ENCODE assay signal across 16 cellular contexts in the genomic region with DNA sequence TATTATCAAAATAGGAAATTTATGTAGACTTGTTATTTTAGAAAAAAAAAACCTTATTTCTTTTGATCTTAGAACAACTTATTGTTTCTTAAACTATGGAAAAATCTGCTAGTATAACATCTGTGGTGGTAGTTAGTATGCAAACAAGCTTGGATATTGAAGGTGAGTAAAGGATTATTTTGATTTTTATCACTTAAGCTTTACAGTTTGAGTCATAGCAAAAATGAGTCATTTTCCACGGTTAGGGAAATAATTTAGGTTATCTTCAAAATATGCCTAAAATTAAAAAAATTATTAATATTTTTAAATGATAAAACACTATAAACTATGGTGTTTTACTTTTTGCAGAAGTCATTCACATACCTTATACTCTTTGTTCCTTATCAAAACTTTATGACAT.
A peak's percentile ranks its signal among the peaks of the same experiment; 100 is the strongest.
DNase-seq lines count a peak whose midpoint lies in the region; ATAC-seq, FAIRE-seq and TF ChIP-seq lines count a peak whose summit lies in the region.
"Had no signal": no experiment of that assay in that cellular context is flagged by ENCODE, and none has a peak within 500 bp of the region (broad histone marks: within the 10 kb centered on the region; RNA-seq: fewer than 3 reads in every experiment).

No MANE protein-coding gene starts in this region.

- no peak overlapping the region for H3K4me2 ChIP-seq in HCT116 (ENCODE audit: low read length)
- H3K4me2 ChIP-seq: BLaER1 had no signal

- intact Hi-C loops in HCT116 (cut with micrococcal nuclease) (no loop called here), pancreas (cut with DNase I) (no loop called here)

- TF ChIP-seq POLR2A in HCT116 (IDR thresholded peaks at IDR 0.05; ENCODE audit: borderline replicate concordance, extremely low read depth, insufficient read depth, insufficient read length), result no peak

- no peak overlapping the region for H3K27ac ChIP-seq in HCT116 (ENCODE audit: low read depth, low read length)
- H3K27ac ChIP-seq in pancreas, result no peak overlapping the region
- H3K27ac ChIP-seq: BLaER1, SK-N-MC had no signal

- TF ChIP-seq RAD21 in HCT116 (IDR thresholded peaks at IDR 0.05; ENCODE audit: low read depth), result no peak

- ATAC-seq in HCT116, result no peak
- ATAC-seq in pancreas, result no peak
- ATAC-seq in GM21390 (IDR thresholded peaks at IDR 0.05; ENCODE audit: unreplicated experiment), result no peak
- ATAC-seq: HepG2 had no signal

- DNase-seq in HCT116 (ENCODE audit: low read depth, low spot score) (no peak), dermis blood vessel endothelial cell (peak; percentile 8), pancreas (no peak)
- DNase-seq in activated CD4-positive, alpha-beta T cell treated with anti-CD3 and anti-CD28 coated beads for 48 hours, result no peak
- DNase-seq in stimulated activated CD4-positive, alpha-beta T cell treated with anti-CD3 and anti-CD28 coated beads, Interleukin-1b, Interleukin-23, amount 100 ng/mL, for 48 hours, result no peak
- DNase-seq: CD8-positive, alpha-beta memory T cell; NCI-H146; NCI-H345; NCI-H526 treated with DMSO at 0.1 percent for 48 hours; OCI-M1 had no signal

- H3K36me3 ChIP-seq in HCT116 (ENCODE audit: control insufficient read depth in 1 of 2, insufficient read depth in 2 of 2, low read length in 2 of 2), result no peaks in the 10 kb centered on the region
- H3K36me3 ChIP-seq in pancreas, result peaks cover 0 to 4% (median 0%) of the 10 kb centered on the region in 3 donors

- no peaks in the 10 kb centered on the region for H3K79me2 ChIP-seq in HCT116 (ENCODE audit: insufficient read depth, low read length)

- WGBS in pancreas, 2 donors, result 45 to 61% methylated on average over 1 of the region's 1 CpG

- no TSS peak for BruUV-seq in HCT116 (replicated peaks; lab: Mats Ljungman, UMichigan)

- POLR2A ChIA-PET in HCT116 (lab: Charles Lee), result no interaction called here

- no peaks in the 10 kb centered on the region for H4K20me1 ChIP-seq in HCT116 (ENCODE audit: insufficient read depth)
- H4K20me1 ChIP-seq: BLaER1 had no signal

- RAD21 ChIA-PET in HCT116 (lab: Charles Lee; ENCODE audit: low non-redundant PET in 1 of 2, low total read pairs in 2 of 2, uncharacterized antibody in 2 of 2, unreplicated experiment in 2 of 2), result no interaction called here

- TF ChIP-seq CTCF in HCT116 (IDR thresholded peaks at IDR 0.05 in 2 of 3, conservative IDR thresholded peaks at IDR 0.05 in 1 of 3; ENCODE audit: borderline replicate concordance in 1 of 3, insufficient read depth in 1 of 3, low read depth in 2 of 3, low read length in 2 of 3), result no peak
- TF ChIP-seq CTCF in pancreas (IDR thresholded peaks at IDR 0.05), result no peak

- no peak overlapping the region for H3K9ac ChIP-seq in HCT116 (ENCODE audit: low read length)
- H3K9ac ChIP-seq: BLaER1 had no signal

- CTCF ChIA-PET in HCT116 (lab: Charles Lee), result no interaction called here

- H3K9me2 ChIP-seq in HCT116 (ENCODE audit: insufficient read depth), result no peaks in the 10 kb centered on the region

- H3K9me3 ChIP-seq in HCT116 (ENCODE audit: control insufficient read depth in 1 of 2, insufficient read depth in 1 of 2, low read depth in 1 of 2, low read length in 2 of 2), result no peaks in the 10 kb centered on the region
- no peaks in the 10 kb centered on the region for H3K9me3 ChIP-seq in pancreas
- H3K9me3 ChIP-seq: BLaER1, HAP-1 had no signal

- H3K4me3 ChIP-seq in HCT116 (replicated peaks in 1 of 2; ENCODE audit: low read depth in 1 of 2, low read length in 2 of 2) (no peak overlapping the region), pancreas (no peak overlapping the region)
- H3K4me3 ChIP-seq: BLaER1, HAP-1, SK-N-MC had no signal

- H3K27me3 ChIP-seq in HCT116 (ENCODE audit: insufficient read depth, low read length), result no peaks in the 10 kb centered on the region
- H3K27me3 ChIP-seq in pancreas, result no peaks in the 10 kb centered on the region
- H3K27me3 ChIP-seq: BLaER1 had no signal

- no peak overlapping the region for H2AFZ ChIP-seq in HCT116 (ENCODE audit: low read depth, low read length, poor library complexity, severe bottlenecking)

- FAIRE-seq in TTC549 (lab: Jason Lieb, UNC) (peak; percentile 19), pancreas (lab: Jason Lieb, UNC) (peak; percentile 61)
- FAIRE-seq: HepG2 had no signal

- H3K4me1 ChIP-seq in HCT116 (ENCODE audit: control insufficient read depth in 1 of 2, insufficient read depth in 2 of 2, low read length in 2 of 2) (peaks cover 23 to 47% of the 10 kb centered on the region in 2 experiments), pancreas (no peaks in the 10 kb centered on the region)
- H3K4me1 ChIP-seq: BLaER1 had no signal

TF ChIP-seq in HCT116, 20 proteins besides CTCF, POLR2A, EP300 and RAD21:
- peak; percentile 26; the same call in 1 of the 2 replicates for TF ChIP-seq FOSL1 (IDR thresholded peaks at IDR 0.05; ENCODE audit: low read depth)
- TF ChIP-seq ZFX (IDR thresholded peaks at IDR 0.05), result no peak
TF ChIP-seq in HCT116: peak in this region for 1.
